Comparison of ENCODE assay signal across 20 cellular contexts in genomic region chr5:89282038-89282831, GRCh38.
DNase-seq lines count a peak whose midpoint lies in the region; ATAC-seq and TF ChIP-seq lines count a peak whose summit lies in the region.
"Had no signal": no experiment of that assay in that cellular context is flagged by ENCODE, and none has a peak within 500 bp of the region (broad histone marks: within the 10 kb centered on the region; RNA-seq: fewer than 3 reads in every experiment).

No MANE protein-coding gene starts in this region.

- DNase-seq in IMR-90 (no peak), epithelial cell of prostate (ENCODE audit: low read depth, low spot score) (no peak)
- no peak for DNase-seq in effector CD4-positive, alpha-beta T cell
- DNase-seq in activated naive CD4-positive, alpha-beta T cell treated with anti-CD3 and anti-CD28 coated beads, Interleukin-2, amount 50 U/mL, for 72 hours (ENCODE audit: low spot score in 2 of 2), result no peak
- no peak for DNase-seq in stimulated activated CD4-positive, alpha-beta T cell treated with anti-CD3 and anti-CD28 coated beads, Interleukin-4, amount 100 ng/mL, for 1 hour
- DNase-seq: activated CD4-positive, alpha-beta T cell treated with anti-CD3 and anti-CD28 coated beads, Interleukin-2, amount 50 U/mL, for 4 hours; C1 segment of cervical spinal cord; esophagus squamous epithelium; left ventricle myocardium superior; NCI-H2081 treated with DMSO at 0.1 percent for 48 hours; NCI-H510A treated with DMSO at 0.1 percent for 48 hours; stimulated activated CD4-positive, alpha-beta T cell treated with anti-CD3 and anti-CD28 coated beads, Interleukin-15, amount 100 ng/mL, for 24 hours; stimulated activated naive CD4-positive, alpha-beta T cell treated with Interleukin-2 at 50 U/mL for 16 hours; transverse colon had no signal

- H4K91ac ChIP-seq in IMR-90 (ENCODE audit: insufficient read depth, low read depth, low read length), result no peak overlapping the region

- no TSS peak for BruUV-seq in IMR-90 (replicated peaks; lab: Mats Ljungman, UMichigan)

- TF ChIP-seq RAD21 in IMR-90 (IDR thresholded peaks at IDR 0.05; ENCODE audit: low read length), result no peak

- dilution Hi-C loops in IMR-90 (cut with HindIII; ENCODE audit: low sequenced_read_pairs, unreplicated experiment), result no loop called here

- H3K79me1 ChIP-seq in IMR-90 (ENCODE audit: low read depth in 1 of 2, low read length in 2 of 2), result no peaks in the 10 kb centered on the region

- H3K4me2 ChIP-seq in IMR-90 (ENCODE audit: low read depth, low read length), result no peak overlapping the region
- H3K4me2 ChIP-seq: A549 had no signal

- H3K23ac ChIP-seq in IMR-90 (ENCODE audit: low read depth, low read length), result no peak overlapping the region

- no peak overlapping the region for H2BK20ac ChIP-seq in IMR-90 (ENCODE audit: low read depth, low read length)

- H4K5ac ChIP-seq in IMR-90 (ENCODE audit: low read depth, low read length), result no peak overlapping the region

- in situ Hi-C loops in IMR-90 (cut with MboI; ENCODE audit: low sequenced_read_pairs), result no loop called here

- peak overlapping the region; percentile 83 for H3K27ac ChIP-seq in ACC112 (ENCODE audit: low read depth, low read length)
- no peak overlapping the region for H3K27ac ChIP-seq in IMR-90 (ENCODE audit: insufficient read depth, low read length)
- H3K27ac ChIP-seq in epithelial cell of prostate, result peak overlapping the region; percentile 74
- H3K27ac ChIP-seq: A549, esophagus squamous epithelium, right atrium auricular region, transverse colon had no signal

- no peak overlapping the region for H4K8ac ChIP-seq in IMR-90 (ENCODE audit: low read depth in 2 of 2, low read length in 2 of 2)

- H3K18ac ChIP-seq in IMR-90 (ENCODE audit: low read depth, low read length), result no peak overlapping the region

- H3K36me3 ChIP-seq in ACC112 (ENCODE audit: insufficient read depth, low read length) (no peaks in the 10 kb centered on the region), IMR-90 (ENCODE audit: control insufficient read depth, insufficient read depth, low read length) (no peaks in the 10 kb centered on the region)
- H3K36me3 ChIP-seq: esophagus squamous epithelium, right atrium auricular region, transverse colon had no signal

- H3K27ac Mint-ChIP-seq in activated naive CD4-positive, alpha-beta T cell treated with anti-CD3 and anti-CD28 coated beads, Interleukin-2, amount 50 U/mL, for 72 hours, result no peak overlapping the region
- H3K27ac Mint-ChIP-seq: activated naive CD8-positive, alpha-beta T cell had no signal

- H2AK5ac ChIP-seq in IMR-90 (ENCODE audit: low read depth, low read length), result no peak overlapping the region

- H2BK5ac ChIP-seq in IMR-90 (ENCODE audit: low read depth, low read length, poor library complexity, severe bottlenecking), result no peak overlapping the region

- H3K4me3 ChIP-seq in ACC112 (ENCODE audit: low read depth, low read length), result no peak overlapping the region; the same call in 1 of the 2 replicates
- no peak overlapping the region for H3K4me3 ChIP-seq in IMR-90 (ENCODE audit: insufficient read depth, low read depth, low read length)
- H3K4me3 ChIP-seq: A549, esophagus squamous epithelium, right atrium auricular region, transverse colon had no signal

- no peaks in the 10 kb centered on the region; the same call in 1 of the 2 replicates for H3K9me1 ChIP-seq in IMR-90 (ENCODE audit: insufficient read depth, low read length)

- peaks cover 9 to 15% of the 10 kb centered on the region in 2 donors for H3K9me3 Mint-ChIP-seq in activated naive CD4-positive, alpha-beta T cell treated with anti-CD3 and anti-CD28 coated beads, Interleukin-2, amount 50 U/mL, for 72 hours

- H3K36me3 Mint-ChIP-seq in activated naive CD4-positive, alpha-beta T cell treated with anti-CD3 and anti-CD28 coated beads, Interleukin-2, amount 50 U/mL, for 72 hours, result no peaks in the 10 kb centered on the region
- H3K36me3 Mint-ChIP-seq: activated naive CD8-positive, alpha-beta T cell had no signal

- H3K14ac ChIP-seq in IMR-90 (replicated peaks; ENCODE audit: low read depth, low read length), result no peak overlapping the region

- no peak for TF ChIP-seq CTCF in IMR-90 (conservative IDR thresholded peaks at IDR 0.05; ENCODE audit: low read depth, low read length)

- no peak overlapping the region for H3K56ac ChIP-seq in IMR-90 (ENCODE audit: extremely low read depth, insufficient read depth, low read length)

- H3K4me1 ChIP-seq in ACC112 (ENCODE audit: control insufficient read depth, insufficient read depth, low read length, unreplicated experiment), result peaks cover 48% of the 10 kb centered on the region
- peaks cover 3% of the 10 kb centered on the region; the same call in 1 of the 2 replicates for H3K4me1 ChIP-seq in IMR-90 (ENCODE audit: control insufficient read depth, insufficient read depth, low read length)
- H3K4me1 ChIP-seq: A549, esophagus squamous epithelium, right atrium auricular region, transverse colon had no signal

- no peak overlapping the region for H3K9ac ChIP-seq in IMR-90 (ENCODE audit: low read depth, low read length)

- CTCF ChIA-PET in IMR-90 (lab: Yijun Ruan, JAX), result no interaction called here

- intact Hi-C loops in IMR-90 (cut with micrococcal nuclease), result no loop called here

- no CpG with 5 or more reads among the region's 2 CpGs for WGBS in IMR-90 (ENCODE audit: extremely low coverage in 2 of 2, insufficient read length in 1 of 2), 2 experiments

- H3K27me3 ChIP-seq in ACC112 (ENCODE audit: insufficient read depth, low read length) (no peaks in the 10 kb centered on the region), IMR-90 (ENCODE audit: control insufficient read depth, insufficient read depth, low read length) (no peaks in the 10 kb centered on the region)
- H3K27me3 ChIP-seq: esophagus squamous epithelium, right atrium auricular region, transverse colon had no signal

- no peak overlapping the region for H2BK120ac ChIP-seq in IMR-90 (ENCODE audit: low read depth, low read length)

- no peak overlapping the region for H2AFZ ChIP-seq in ACC112 (ENCODE audit: low read length, unreplicated experiment)
- no peak overlapping the region for H2AFZ ChIP-seq in IMR-90 (replicated peaks; ENCODE audit: low read length, poor library complexity)

- H3K4ac ChIP-seq in IMR-90 (ENCODE audit: low read depth, low read length), result no peak overlapping the region

- ATAC-seq in GM19463 (IDR thresholded peaks at IDR 0.05; ENCODE audit: unreplicated experiment) (peak; percentile 10), IMR-90 (ENCODE audit: low read depth) (peak; percentile 45; the same call in 1 of the 2 replicates), GM19397 (IDR thresholded peaks at IDR 0.05; ENCODE audit: unreplicated experiment) (no peak)
- no peak for ATAC-seq in activated naive CD4-positive, alpha-beta T cell treated with anti-CD3 and anti-CD28 coated beads, Interleukin-2, amount 50 U/mL, for 72 hours
- ATAC-seq: A549, left ventricle myocardium superior had no signal

- no peaks in the 10 kb centered on the region for H3K79me2 ChIP-seq in ACC112 (ENCODE audit: control insufficient read depth, insufficient read depth, low read length, unreplicated experiment)

- POLR2A ChIA-PET in IMR-90 (lab: Charles Lee; ENCODE audit: unreplicated experiment), result no interaction called here

- no peak for TF ChIP-seq POLR2A in IMR-90 (IDR thresholded peaks at IDR 0.05; ENCODE audit: low read depth, low read length)

- H3K9me3 ChIP-seq in IMR-90 (ENCODE audit: control insufficient read depth, insufficient read depth, low read length), result no peaks in the 10 kb centered on the region
- H3K9me3 ChIP-seq: A549, esophagus squamous epithelium, right atrium auricular region, transverse colon had no signal

- H2BK15ac ChIP-seq in IMR-90 (ENCODE audit: low read depth, low read length), result no peak overlapping the region

- no peaks in the 10 kb centered on the region for H4K20me1 ChIP-seq in IMR-90 (ENCODE audit: insufficient read depth, low read length)

- H2AK9ac ChIP-seq in IMR-90 (replicated peaks; ENCODE audit: low read depth, low read length, poor library complexity), result no peak overlapping the region

TF ChIP-seq in IMR-90, 13 proteins besides CTCF, POLR2A, EP300 and RAD21:
- no peak for TF ChIP-seq MXI1 (IDR thresholded peaks at IDR 0.05; ENCODE audit: borderline replicate concordance, low read depth, low read length)
- TF ChIP-seq FOS (IDR thresholded peaks at IDR 0.05; ENCODE audit: low read depth, low read length), result no peak
- TF ChIP-seq MAFK (IDR thresholded peaks at IDR 0.05; ENCODE audit: low read depth, low read length), result no peak
- TF ChIP-seq SMC3 (IDR thresholded peaks at IDR 0.05; ENCODE audit: low read depth, low read length), result no peak
- TF ChIP-seq RFX5 (IDR thresholded peaks at IDR 0.05; ENCODE audit: low read depth, low read length), result no peak
- no peak for TF ChIP-seq BHLHE40 (IDR thresholded peaks at IDR 0.05; ENCODE audit: low read depth, low read length)
- TF ChIP-seq USF2 (IDR thresholded peaks at IDR 0.05; ENCODE audit: low read depth, low read length), result no peak
- TF ChIP-seq, protein P1, sequence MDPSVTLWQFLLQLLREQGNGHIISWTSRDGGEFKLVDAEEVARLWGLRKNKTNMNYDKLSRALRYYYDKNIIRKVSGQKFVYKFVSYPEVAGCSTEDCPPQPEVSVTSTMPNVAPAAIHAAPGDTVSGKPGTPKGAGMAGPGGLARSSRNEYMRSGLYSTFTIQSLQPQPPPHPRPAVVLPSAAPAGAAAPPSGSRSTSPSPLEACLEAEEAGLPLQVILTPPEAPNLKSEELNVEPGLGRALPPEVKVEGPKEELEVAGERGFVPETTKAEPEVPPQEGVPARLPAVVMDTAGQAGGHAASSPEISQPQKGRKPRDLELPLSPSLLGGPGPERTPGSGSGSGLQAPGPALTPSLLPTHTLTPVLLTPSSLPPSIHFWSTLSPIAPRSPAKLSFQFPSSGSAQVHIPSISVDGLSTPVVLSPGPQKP (IDR thresholded peaks at IDR 0.05; ENCODE audit: borderline replicate concordance, low read depth, low read length), result no peak
- no peak for TF ChIP-seq CHD1 (IDR thresholded peaks at IDR 0.05; ENCODE audit: low read depth, low read length)
- no peak for TF ChIP-seq NFE2L2 (IDR thresholded peaks at IDR 0.05; ENCODE audit: low read depth, low read length)
- no peak for TF ChIP-seq MAZ (IDR thresholded peaks at IDR 0.05; ENCODE audit: borderline replicate concordance, low read depth, low read length)
- TF ChIP-seq CEBPB (IDR thresholded peaks at IDR 0.05; ENCODE audit: low read depth, low read length), result no peak
- no peak for TF ChIP-seq RCOR1 (IDR thresholded peaks at IDR 0.05; ENCODE audit: insufficient replicate concordance, low read length)

Comparison
In these comparisons a context has a peak if more than half of its experiments do, and no peak if none do; other contexts are left out.
1. ATAC-seq: peak in GM19463 (single experiment) and IMR-90 (single experiment); none in GM19397 (single experiment) and activated naive CD4-positive, alpha-beta T cell treated with anti-CD3 and anti-CD28 coated beads, Interleukin-2, amount 50 U/mL, for 72 hours (0 of 2).